ENCODE assay signal across 8 cellular contexts in the genomic region with DNA sequence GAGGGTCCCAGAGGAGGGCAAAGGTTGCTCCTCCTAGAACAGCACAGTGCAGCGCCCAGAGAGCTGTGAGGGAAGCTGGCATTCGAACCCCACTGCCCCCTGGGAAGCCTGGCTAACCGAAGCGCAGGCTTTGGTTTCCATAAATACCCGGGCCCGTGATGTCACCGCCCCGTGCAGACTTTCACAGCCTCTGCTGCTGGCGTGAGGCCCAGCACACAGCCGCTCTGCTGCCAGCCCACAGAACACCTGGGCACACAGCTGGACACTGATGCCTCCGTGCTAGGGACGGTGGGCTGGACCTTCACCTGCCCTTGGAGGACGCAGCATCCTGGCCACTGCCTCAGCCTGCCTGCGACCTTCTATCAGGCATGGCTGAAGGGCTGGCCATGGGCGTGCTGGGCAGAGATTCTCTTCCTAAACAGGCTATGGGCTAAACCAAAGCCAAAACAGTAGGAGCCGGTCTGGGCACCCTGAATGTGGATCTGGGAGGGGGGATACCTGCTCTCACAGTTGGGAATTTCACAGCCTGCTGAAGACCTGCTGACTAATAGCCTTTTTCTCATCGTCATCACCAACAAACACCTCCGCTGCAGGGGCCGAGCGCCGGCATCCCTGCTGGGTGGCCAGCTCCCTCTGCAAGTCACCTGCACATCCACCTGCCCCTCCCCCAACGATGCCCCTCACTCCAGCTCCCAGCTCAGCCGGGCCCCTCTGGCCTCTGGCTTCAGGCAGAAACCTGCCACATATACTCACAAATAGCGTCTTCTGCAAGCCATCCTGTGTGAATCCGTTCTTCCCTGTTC. TPM values are rescaled to one million over a fixed set of nuclear protein-coding genes. Genes with fewer than 3 reads are reported as not detected.
A peak's percentile ranks its signal among the peaks of the same experiment; 100 is the strongest.
DNase-seq lines count a peak whose midpoint lies in the region; ATAC-seq, FAIRE-seq and TF ChIP-seq lines count a peak whose summit lies in the region.

No MANE protein-coding gene starts in this region.

- H3K27ac ChIP-seq in esophagus muscularis mucosa (replicated peaks in 1 of 4): no peak overlapping the region
- peak overlapping the region; percentile 38 to 87 (median 66) for H3K27ac ChIP-seq in spleen
- no peak overlapping the region for H3K27ac ChIP-seq in kidney (ENCODE audit: low read depth in 2 of 2, low read length in 2 of 2)

- H3K4me1 Mint-ChIP-seq in T-helper 1 cell treated with Interleukin-12 subunit alpha and Interleukin-12 subunit beta and Interleukin-4 antibody, amounts not matched to agents 30 μg/mL and 1 μg/mL, for 36 hours (ENCODE audit: low read depth): peaks cover 37% of the 10 kb centered on the region

- TF ChIP-seq CTCF in esophagus muscularis mucosa (IDR thresholded peaks at IDR 0.05) (no peak), spleen (IDR thresholded peaks at IDR 0.05 in 8 of 11, conservative IDR thresholded peaks at IDR 0.05 in 3 of 11) (no peak), kidney (IDR thresholded peaks at IDR 0.05; ENCODE audit: borderline replicate concordance, extremely low read depth, insufficient read depth) (no peak)

- peaks cover 32% of the 10 kb centered on the region for H3K27me3 Mint-ChIP-seq in T-helper 1 cell treated with Interleukin-12 subunit alpha and Interleukin-12 subunit beta and Interleukin-4 antibody, amounts not matched to agents 30 μg/mL and 1 μg/mL, for 36 hours (ENCODE audit: low read depth)

- intact Hi-C loops in esophagus muscularis mucosa (cut with DNase I): no loop called here
- intact Hi-C loops in spleen (cut with DNase I; ENCODE audit: low total_unique reads): no loop called here
- intact Hi-C loops in kidney (cut with DNase I): no loop called here

- no peaks in the 10 kb centered on the region for H3K9me3 ChIP-seq in esophagus muscularis mucosa
- H3K9me3 ChIP-seq in spleen: no peaks in the 10 kb centered on the region
- no peaks in the 10 kb centered on the region for H3K9me3 ChIP-seq in kidney (ENCODE audit: control insufficient read depth in 1 of 2, low read length in 2 of 2)

- no peak overlapping the region for H3K9ac ChIP-seq in kidney (ENCODE audit: low read length in 2 of 2)

- H3K4me3 ChIP-seq in esophagus muscularis mucosa: peak overlapping the region in 3 of 4 donors; percentile 25 to 39 (median 30)
- peak overlapping the region; percentile 2 to 74 (median 42) for H3K4me3 ChIP-seq in spleen
- no peak overlapping the region for H3K4me3 ChIP-seq in kidney (ENCODE audit: low read length in 2 of 2)

- no peaks in the 10 kb centered on the region for H3K9me3 Mint-ChIP-seq in T-helper 1 cell treated with Interleukin-12 subunit alpha and Interleukin-12 subunit beta and Interleukin-4 antibody, amounts not matched to agents 30 μg/mL and 1 μg/mL, for 36 hours

- no peak for TF ChIP-seq EP300 in esophagus muscularis mucosa (IDR thresholded peaks at IDR 0.05)

- H3K27me3 ChIP-seq in esophagus muscularis mucosa (peaks cover 0 to 81% (median 29%) of the 10 kb centered on the region in 4 donors), spleen (replicated peaks in 1 of 7) (peaks cover 0 to 48% (median 21%) of the 10 kb centered on the region in 7 donors)

- H3K36me3 ChIP-seq in esophagus muscularis mucosa (no peaks in the 10 kb centered on the region), spleen (no peaks in the 10 kb centered on the region), kidney (ENCODE audit: control insufficient read depth in 1 of 2, insufficient read depth in 2 of 2, low read length in 2 of 2) (no peaks in the 10 kb centered on the region)

- 38% methylated on average over 10 of the region's 25 CpGs for WGBS in esophagus muscularis mucosa
- 48 to 66% (median 58%) methylated on average over 13 to 25 of the region's 25 CpGs for WGBS in spleen, 5 donors

- peak overlapping the region; percentile 79 for H3K27ac Mint-ChIP-seq in T-helper 1 cell treated with Interleukin-12 subunit alpha and Interleukin-12 subunit beta and Interleukin-4 antibody, amounts not matched to agents 30 μg/mL and 1 μg/mL, for 36 hours

- no peak for TF ChIP-seq POLR2A in esophagus muscularis mucosa (IDR thresholded peaks at IDR 0.05; ENCODE audit: low read depth)
- TF ChIP-seq POLR2A in spleen (IDR thresholded peaks at IDR 0.05): peak in 1 of 3 donors; percentile 19

- peak; percentile 62 for ATAC-seq in HG02759 (IDR thresholded peaks at IDR 0.05; ENCODE audit: unreplicated experiment)

- peaks cover 2% of the 10 kb centered on the region for H3K36me3 Mint-ChIP-seq in T-helper 1 cell treated with Interleukin-12 subunit alpha and Interleukin-12 subunit beta and Interleukin-4 antibody, amounts not matched to agents 30 μg/mL and 1 μg/mL, for 36 hours (ENCODE audit: low read depth)

- no peak for FAIRE-seq in kidney (lab: Jason Lieb, UNC)

- DNase-seq in T-helper 1 cell: no peak
- DNase-seq in NCI-H2227 (lab: John Stamatoyannopoulos, UW; ENCODE audit: unreplicated experiment): peak; percentile 36
- DNase-seq in esophagus muscularis mucosa (ENCODE audit: extremely low spot score): no peak
- peak; percentile 90 for DNase-seq in spleen
- no peak for DNase-seq in GF-D8 (lab: John Stamatoyannopoulos, UW)
- no peak for DNase-seq in kidney

- peak overlapping the region; percentile 86 for H3K4me3 Mint-ChIP-seq in T-helper 1 cell treated with Interleukin-12 subunit alpha and Interleukin-12 subunit beta and Interleukin-4 antibody, amounts not matched to agents 30 μg/mL and 1 μg/mL, for 36 hours

- H3K4me1 ChIP-seq in esophagus muscularis mucosa (peaks cover 23 to 25% (median 24%) of the 10 kb centered on the region in 4 donors), spleen (peaks cover 20 to 75% (median 55%) of the 10 kb centered on the region in 6 donors), kidney (ENCODE audit: control insufficient read depth in 1 of 2, insufficient read depth in 1 of 2, low read depth in 1 of 2, low read length in 2 of 2) (no peaks in the 10 kb centered on the region)

RNA-seq across cellular contexts. Expression of gene IQSEC1, which starts 0.8 kb away (rescaled TPM):
- 10 to 100 TPM; 56.1 to 99.5 (median 78.2) TPM for total RNA-seq in esophagus muscularis mucosa
- 100 to 1,000 TPM; 107 to 170 (median 123) TPM for total RNA-seq in spleen
- polyA plus RNA-seq in spleen: 10 to 100 TPM; 23.0 to 39.1 (median 38.7) TPM
- total RNA-seq in kidney: 45.7 TPM
- polyA plus RNA-seq in kidney (ENCODE audit: insufficient read depth, low read depth, low replicate concordance): 15.1 TPM

Comparison
In these comparisons a context has a peak if more than half of its experiments do, and no peak if none do; other contexts are left out.
1. DNase-seq: peak in NCI-H2227 (single experiment) and spleen (single experiment); none in T-helper 1 cell (0 of 5), esophagus muscularis mucosa (single experiment), GF-D8 (single experiment) and kidney (single experiment).
2. H3K27ac ChIP-seq: peak in spleen (8 of 8); none in esophagus muscularis mucosa (0 of 4) and kidney (0 of 2).
3. H3K4me3 ChIP-seq: peak in esophagus muscularis mucosa (3 of 4) and spleen (8 of 8); none in kidney (0 of 2).